Comparison of ENCODE assay signal across 17 cellular contexts in genomic region chr19:35261356-35262100, GRCh38. TPM values are rescaled to one million over a fixed set of nuclear protein-coding genes. Genes with fewer than 3 reads are reported as not detected.
DNase-seq lines count a peak whose midpoint lies in the region; ATAC-seq and TF ChIP-seq lines count a peak whose summit lies in the region.
"Had no signal": no experiment of that assay in that cellular context is flagged by ENCODE, and none has a peak within 500 bp of the region (broad histone marks: within the 10 kb centered on the region; RNA-seq: fewer than 3 reads in every experiment).

No MANE protein-coding gene starts in this region.

- H3K36me3 ChIP-seq in Peyer's patch (peaks cover 0 to 31% (median 0%) of the 10 kb centered on the region in 3 donors), stomach (peaks cover 0 to 62% (median 23%) of the 10 kb centered on the region in 4 donors)

- H3K9me3 ChIP-seq in Peyer's patch (no peaks in the 10 kb centered on the region), stomach (no peaks in the 10 kb centered on the region)
- H3K9me3 ChIP-seq: SJSA1 had no signal

- intact Hi-C loops in dorsolateral prefrontal cortex (cut with DNase I) = loop anchor here (10.0 kb wide), 2 partner anchors 197 to 217 kb away; partner anchors contain the start of gene HPN (in 1 of the 2)
- intact Hi-C loops in stomach (cut with DNase I; ENCODE audit: low total_unique reads) = loop anchor here (10.0 kb wide), 1 partner anchor 117 kb away; the partner anchor contains the start of gene FXYD7

- TF ChIP-seq CTCF in Peyer's patch (IDR thresholded peaks at IDR 0.05) = no peak
- no peak for TF ChIP-seq CTCF in dorsolateral prefrontal cortex (IDR thresholded peaks at IDR 0.05 in 54 of 56, conservative IDR thresholded peaks at IDR 0.05 in 2 of 56; ENCODE audit: low read depth in 1 of 56, partially characterized antibody in 56 of 56)
- no peak for TF ChIP-seq CTCF in stomach (IDR thresholded peaks at IDR 0.05)

- TF ChIP-seq POLR2A in Peyer's patch (IDR thresholded peaks at IDR 0.05) (no peak), stomach (IDR thresholded peaks at IDR 0.05) (no peak)

- H3K27me3 ChIP-seq in Peyer's patch (no peaks in the 10 kb centered on the region), dorsolateral prefrontal cortex (no peaks in the 10 kb centered on the region), stomach (peaks cover 0 to 5% (median 0%) of the 10 kb centered on the region in 3 donors)
- H3K27me3 ChIP-seq: foreskin keratinocyte had no signal

- peak; percentile 59 for DNase-seq in activated effector memory CD4-positive, alpha-beta T cell treated with anti-CD3 and anti-CD28 coated beads, Interleukin-2, amount 50 U/mL, for 16 hours
- DNase-seq in activated effector memory CD4-positive, alpha-beta T cell treated with Interleukin-2 at 50 U/mL for 16 hours = no peak
- DNase-seq in Peyer's patch (peak; percentile 14 to 44 (median 38)), dorsolateral prefrontal cortex (peak in 6 of 10 donors; percentile 3 to 36 (median 23)), stomach (peak; percentile 17), G401 (ENCODE audit: low spot score) (no peak)
- DNase-seq: activated CD4-positive, alpha-beta T cell treated with anti-CD3 and anti-CD28 coated beads for 4 hours; foreskin keratinocyte; GDM1; immature natural killer cell; NCI-H1105 treated with DMSO at 0.1 percent for 48 hours; NCI-H510A had no signal

- no peak for TF ChIP-seq EP300 in stomach (IDR thresholded peaks at IDR 0.05)

- H3K4me1 ChIP-seq in Peyer's patch (peaks cover 0 to 14% (median 1%) of the 10 kb centered on the region in 4 donors), stomach (peaks cover 11 to 69% (median 51%) of the 10 kb centered on the region in 4 donors)
- H3K4me1 ChIP-seq: foreskin keratinocyte had no signal

- H3K4me3 ChIP-seq in Peyer's patch = no peak overlapping the region
- H3K4me3 ChIP-seq in dorsolateral prefrontal cortex = no peak overlapping the region
- H3K4me3 ChIP-seq in stomach = no peak overlapping the region
- H3K4me3 ChIP-seq: SJSA1 had no signal

- H3K27ac ChIP-seq in Peyer's patch (no peak overlapping the region), dorsolateral prefrontal cortex (peak overlapping the region in 34 of 59 donors; percentile 2 to 98 (median 42)), stomach (peak overlapping the region in 4 of 5 donors; percentile 7 to 18 (median 17))
- H3K27ac ChIP-seq: foreskin keratinocyte, SJSA1 had no signal

- 46 to 70% (median 61%) methylated on average over 10 to 12 of the region's 12 CpGs for WGBS in stomach, 5 donors

- in situ Hi-C loops in G401 (cut with HindIII; ENCODE audit: low sequenced_read_pairs) = no loop called here

- ATAC-seq in HG02870 (IDR thresholded peaks at IDR 0.05; ENCODE audit: unreplicated experiment) = no peak
- ATAC-seq in GM21737 (IDR thresholded peaks at IDR 0.05; ENCODE audit: unreplicated experiment) = no peak
- ATAC-seq: foreskin keratinocyte had no signal

RNA-seq across cellular contexts. Expression of gene USF2, which starts 7.2 kb away (rescaled TPM):
- total RNA-seq in Peyer's patch (100 to 1,000 TPM; 112 to 201 (median 142) TPM), dorsolateral prefrontal cortex (100 to 1,000 TPM; 141 to 299 (median 188) TPM), stomach (100 to 1,000 TPM in 1 of 5 donors, 10 to 100 TPM in 4; 26.8 to 105 (median 71.8) TPM)
- 100 to 1,000 TPM in 1 of 3 donors, 10 to 100 TPM in 2; 83.9 to 109 (median 88.2) TPM for polyA plus RNA-seq in stomach
- 90.7 and 98.8 TPM in 2 replicates for total RNA-seq in G401 (2014; rRNA removed; shearing (Covaris generic))

RNA-seq across cellular contexts. Expression of gene LSR, which starts 12.7 kb away (rescaled TPM):
- total RNA-seq in Peyer's patch (100 to 1,000 TPM in 3 of 4 donors, 10 to 100 TPM in 1; 28.9 to 214 (median 188) TPM), dorsolateral prefrontal cortex (10 to 100 TPM in 26 of 120 experiments, 1 to 10 TPM in 94; 3.1 to 18.0 (median 7.6) TPM), stomach (100 to 1,000 TPM in 2 of 5 donors, 10 to 100 TPM in 3; 20.4 to 174 (median 72.8) TPM)
- 10 to 100 TPM; 17.9 to 90.7 (median 84.4) TPM for polyA plus RNA-seq in stomach
- total RNA-seq in G401 (2014; rRNA removed; shearing (Covaris generic)) = 16.7 and 18.7 TPM in 2 replicates

RNA-seq across cellular contexts. Expression of gene HAMP, which starts 20.8 kb away (rescaled TPM):
- total RNA-seq in Peyer's patch = not detected
- 10 to 100 TPM in 42 of 120 experiments, 1 to 10 TPM in 68, under 1 TPM in 3, not detected in 7; 0.82 to 44.5 (median 6.7) TPM for total RNA-seq in dorsolateral prefrontal cortex
- total RNA-seq in stomach = 10 to 100 TPM in 1 of 5 donors, not detected in 4; 10.4 TPM
- polyA plus RNA-seq in stomach = 1 to 10 TPM in 1 of 3 donors, under 1 TPM in 1, not detected in 1; 0.60 to 6.6 TPM
- total RNA-seq in G401 (2014; rRNA removed; shearing (Covaris generic)) = not detected in 2 replicates
- total RNA-seq: foreskin keratinocyte, myocyte, SJSA1, urinary bladder had no signal
- polyA plus RNA-seq: foreskin keratinocyte had no signal

RNA-seq across cellular contexts. Expression of gene MAG, which starts 30.4 kb away (rescaled TPM):
- total RNA-seq in Peyer's patch = 1 to 10 TPM in 1 of 4 donors, not detected in 3; 3.8 TPM
- 1,000 to 10,000 TPM in 1 of 120 experiments, 100 to 1,000 TPM in 101, 10 to 100 TPM in 18; 27.9 to 1,472 (median 249) TPM for total RNA-seq in dorsolateral prefrontal cortex
- total RNA-seq in stomach = 1 to 10 TPM in 1 of 5 donors, under 1 TPM in 1, not detected in 3; 0.73 to 5.5 TPM
- under 1 TPM in 1 of 3 donors, not detected in 2; 0.05 TPM for polyA plus RNA-seq in stomach
- not detected in 2 replicates for total RNA-seq in G401 (2014; rRNA removed; shearing (Covaris generic))
- total RNA-seq: foreskin keratinocyte, myocyte had no signal
- polyA plus RNA-seq: foreskin keratinocyte, immature natural killer cell had no signal

RNA-seq across cellular contexts. Expression of gene FAM187B, which starts 33.0 kb away (rescaled TPM):
- not detected for total RNA-seq in Peyer's patch
- total RNA-seq in dorsolateral prefrontal cortex = under 1 TPM in 3 of 120 experiments, not detected in 117; 0.53 to 0.62 (median 0.59) TPM
- total RNA-seq in stomach = not detected
- polyA plus RNA-seq in stomach = under 1 TPM in 1 of 3 donors, not detected in 2; 0.25 TPM
- not detected in 2 replicates for total RNA-seq in G401 (2014; rRNA removed; shearing (Covaris generic))
- total RNA-seq: foreskin keratinocyte, myocyte, SJSA1, urinary bladder had no signal
- polyA plus RNA-seq: foreskin keratinocyte, immature natural killer cell, urinary bladder had no signal

Comparison
In these comparisons a context has a peak if more than half of its experiments do, and no peak if none do; other contexts are left out.
1. DNase-seq: peak in activated effector memory CD4-positive, alpha-beta T cell treated with anti-CD3 and anti-CD28 coated beads, Interleukin-2, amount 50 U/mL, for 16 hours (single experiment), Peyer's patch (3 of 3), dorsolateral prefrontal cortex (6 of 10) and stomach (single experiment); none in activated effector memory CD4-positive, alpha-beta T cell treated with Interleukin-2 at 50 U/mL for 16 hours (single experiment) and G401 (single experiment).
2. H3K27ac ChIP-seq: peak in dorsolateral prefrontal cortex (34 of 59) and stomach (4 of 5); none in Peyer's patch (0 of 4).